Comparison of ENCODE assay signal across 17 cellular contexts in the genomic region with DNA sequence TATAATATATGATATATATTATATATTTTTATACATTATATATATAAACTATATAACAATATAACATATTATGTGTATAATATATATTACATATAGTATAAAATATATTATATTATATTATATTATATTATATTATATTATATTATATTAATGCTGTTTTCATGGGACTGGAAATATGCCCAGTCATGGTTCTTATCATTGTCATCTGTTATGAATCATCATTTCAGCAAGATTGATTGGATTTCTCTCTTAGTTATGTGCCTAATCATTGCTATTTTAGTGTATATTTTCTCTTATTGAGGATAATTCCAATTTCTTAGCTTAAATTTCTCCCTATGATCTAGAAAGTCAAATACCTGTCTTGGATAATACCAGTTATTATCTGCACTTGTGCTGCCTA.
DNase-seq lines count a peak whose midpoint lies in the region; ATAC-seq, FAIRE-seq and TF ChIP-seq lines count a peak whose summit lies in the region.
"Had no signal": no experiment of that assay in that cellular context is flagged by ENCODE, and none has a peak within 500 bp of the region (broad histone marks: within the 10 kb centered on the region; RNA-seq: fewer than 3 reads in every experiment).

No MANE protein-coding gene starts in this region.

- H3K9me3 ChIP-seq in HepG2 (ENCODE audit: low read length) (peaks cover 62% of the 10 kb centered on the region), right lobe of liver (no peaks in the 10 kb centered on the region)

- no peaks in the 10 kb centered on the region for H4K20me1 ChIP-seq in HepG2 (ENCODE audit: insufficient read depth, low read length)

- no peak overlapping the region for H3K9ac ChIP-seq in HepG2 (ENCODE audit: insufficient read depth, low read depth, low read length)

- H3K27me3 ChIP-seq in HepG2 (ENCODE audit: control insufficient read depth in 1 of 2, insufficient read depth in 2 of 2, low read length in 2 of 2) = no peaks in the 10 kb centered on the region
- no peaks in the 10 kb centered on the region for H3K27me3 ChIP-seq in right lobe of liver
- no peaks in the 10 kb centered on the region for H3K27me3 ChIP-seq in dorsolateral prefrontal cortex

- H3K4me1 ChIP-seq in HepG2 (ENCODE audit: insufficient read depth, low read length) (no peaks in the 10 kb centered on the region), right lobe of liver (no peaks in the 10 kb centered on the region)

- no TSS peak for BruUV-seq in HepG2 (replicated peaks; lab: Mats Ljungman, UMichigan)

- ATAC-seq in HepG2 = no peak
- ATAC-seq in right lobe of liver = no peak
- ATAC-seq: GM23338, HCT116 had no signal

- no peak overlapping the region for H3K4me2 ChIP-seq in HepG2 (ENCODE audit: low read depth, low read length)
- H3K4me2 ChIP-seq: GM23338 had no signal

- intact Hi-C loops in HepG2 (cut with micrococcal nuclease; ENCODE audit: unreplicated experiment) = no loop called here
- intact Hi-C loops in right lobe of liver (cut with DNase I) = no loop called here
- intact Hi-C loops in dorsolateral prefrontal cortex (cut with DNase I) = no loop called here

- in situ Hi-C loops in HepG2 (cut with HindIII; ENCODE audit: extremely low pct_ligation_motif_present, low pct_unique_long_range_greater_than_20kb) = no loop called here

- H2AFZ ChIP-seq in HepG2 (ENCODE audit: low read length) = no peak overlapping the region
- H2AFZ ChIP-seq: GM23338 had no signal

- H3K36me3 ChIP-seq in HepG2 (replicated peaks in 1 of 2; ENCODE audit: control insufficient read depth in 1 of 2, insufficient read depth in 2 of 2, low read length in 2 of 2) = no peaks in the 10 kb centered on the region
- H3K36me3 ChIP-seq in right lobe of liver = no peaks in the 10 kb centered on the region

- POLR2A ChIA-PET in HepG2 (lab: Yijun Ruan, JAX) = no interaction called here

- TF ChIP-seq POLR2A in HepG2 (IDR thresholded peaks at IDR 0.05; ENCODE audit: insufficient read depth in 1 of 2, low read depth in 2 of 2, low read length in 2 of 2) = no peak
- no peak for TF ChIP-seq POLR2A in right lobe of liver (IDR thresholded peaks at IDR 0.05)

- TF ChIP-seq RAD21 in HepG2 (CRISPR knock-in tag; IDR thresholded peaks at IDR 0.05) = no peak

- no peak overlapping the region for H3K4me3 ChIP-seq in HepG2 (replicated peaks in 1 of 3; ENCODE audit: insufficient read depth in 1 of 3, low read depth in 2 of 3, low read length in 3 of 3)
- no peak overlapping the region for H3K4me3 ChIP-seq in right lobe of liver
- H3K4me3 ChIP-seq in dorsolateral prefrontal cortex = no peak overlapping the region
- H3K4me3 ChIP-seq: GM23338 had no signal

- H3K27ac ChIP-seq in HepG2 (ENCODE audit: extremely low read length, insufficient read depth, low read length) (no peak overlapping the region), right lobe of liver (no peak overlapping the region), dorsolateral prefrontal cortex (no peak overlapping the region)

- no peak for FAIRE-seq in HepG2 (lab: Jason Lieb, UNC)

- TF ChIP-seq EP300 in HepG2 (IDR thresholded peaks at IDR 0.05; ENCODE audit: low read depth in 2 of 2, low read length in 2 of 2) (no peak), HepG2 (CRISPR knock-in tag; IDR thresholded peaks at IDR 0.05; ENCODE audit: borderline replicate concordance) (no peak)

- TF ChIP-seq CTCF in HepG2 (CRISPR knock-in tag; IDR thresholded peaks at IDR 0.05) = no peak
- no peak for TF ChIP-seq CTCF in right lobe of liver (IDR thresholded peaks at IDR 0.05)
- TF ChIP-seq CTCF in dorsolateral prefrontal cortex (IDR thresholded peaks at IDR 0.05 in 54 of 56, conservative IDR thresholded peaks at IDR 0.05 in 2 of 56; ENCODE audit: low read depth in 1 of 56, partially characterized antibody in 56 of 56) = no peak

- no peaks in the 10 kb centered on the region for H3K79me2 ChIP-seq in HepG2 (ENCODE audit: insufficient read depth, low read length)

- CTCF ChIA-PET in HepG2 (lab: Yijun Ruan, JAX; ENCODE audit: low intra/inter-chr PET ratio, low total read pairs) = no interaction called here

- DNase-seq in NCI-H2081 treated with DMSO at 0.1 percent for 48 hours (lab: John Stamatoyannopoulos, UW) = peak; percentile 25
- DNase-seq in NCI-H2081 (lab: John Stamatoyannopoulos, UW) = no peak
- DNase-seq in HepG2 (ENCODE audit: low spot score) = no peak
- no peak for DNase-seq in right lobe of liver
- peak; percentile 2 for DNase-seq in RKO (ENCODE audit: low spot score)
- DNase-seq in dorsolateral prefrontal cortex = no peak
- DNase-seq in stimulated activated naive CD4-positive, alpha-beta T cell (lab: John Stamatoyannopoulos, UW) = no peak
- DNase-seq: 8988T; C1 segment of cervical spinal cord; Calu3; CD4-positive, alpha-beta memory T cell; DMS79; EL; GF-D8; H9 had no signal

TF ChIP-seq in HepG2, 621 proteins besides CTCF, POLR2A, EP300 and RAD21:
- no peak for TF ChIP-seq ZNF878 (CRISPR knock-in tag; IDR thresholded peaks at IDR 0.05)
- TF ChIP-seq MAFK (conservative IDR thresholded peaks at IDR 0.05 in 1 of 2, IDR thresholded peaks at IDR 0.05 in 1 of 2; ENCODE audit: low read length in 2 of 2) = peak in 1 of 2 experiments; percentile 10; a peak in 1 of 4 replicates
- peak; percentile 69 for TF ChIP-seq NFE2L2 (IDR thresholded peaks at IDR 0.05; ENCODE audit: low read length)

Comparison
In these comparisons a context has a peak if more than half of its experiments do, and no peak if none do; other contexts are left out.
1. DNase-seq: peak in NCI-H2081 treated with DMSO at 0.1 percent for 48 hours (single experiment) and RKO (single experiment); none in NCI-H2081 (0 of 2), HepG2 (single experiment), right lobe of liver (0 of 3), dorsolateral prefrontal cortex (0 of 10) and stimulated activated naive CD4-positive, alpha-beta T cell (0 of 6).